24 cellular contexts compared by ENCODE assay signal in the genomic region with DNA sequence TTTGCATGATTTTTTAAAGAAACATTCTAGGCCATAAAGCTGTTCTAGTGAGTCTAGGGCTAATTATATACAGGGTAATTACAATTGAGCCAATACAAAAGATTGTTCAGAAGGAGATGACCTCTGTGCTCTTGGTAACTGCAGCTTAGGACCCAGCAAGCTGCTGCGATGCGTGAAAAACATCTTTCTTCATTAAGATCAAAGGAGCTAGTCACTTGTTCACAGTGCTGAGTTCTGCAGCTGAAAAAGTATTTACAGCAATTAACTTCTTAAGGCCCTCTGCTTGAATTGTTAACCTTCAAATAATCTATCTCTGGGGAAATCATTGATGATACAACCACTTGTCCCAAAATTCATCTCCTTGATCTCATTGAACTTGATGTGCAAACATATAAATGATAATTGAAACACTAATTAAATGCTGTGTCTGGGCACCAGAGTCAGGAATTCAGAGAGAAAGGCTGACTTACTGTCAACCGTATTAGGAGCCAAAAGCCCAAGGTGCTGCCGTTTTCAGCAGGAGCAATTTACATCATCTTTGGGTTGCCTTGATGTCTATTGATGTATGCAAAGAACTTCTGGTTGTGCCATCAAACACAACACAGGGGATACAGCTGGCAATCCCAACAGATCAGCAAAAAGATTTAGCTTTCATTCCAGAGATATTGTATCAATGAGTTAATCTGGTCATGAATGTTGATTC.
"Had no signal": no experiment of that assay in that cellular context is flagged by ENCODE, and none has a peak within 500 bp of the region (broad histone marks: within the 10 kb centered on the region; RNA-seq: fewer than 3 reads in every experiment).

No MANE protein-coding gene starts in this region.

- H3K36me3 ChIP-seq: adrenal gland, ascending aorta, brain microvascular endothelial cell, left ventricle myocardium inferior, neutrophil, ovary, prostate gland, right atrium auricular region, spleen, thyroid gland, upper lobe of right lung had no signal

- H3K4me1 ChIP-seq: adrenal gland, ascending aorta, left ventricle myocardium inferior, prostate gland, right atrium auricular region, spleen, thyroid gland, upper lobe of right lung had no signal

- H3K9me3 ChIP-seq: adrenal gland, ascending aorta, left ventricle myocardium inferior, neutrophil, ovary, prostate gland, right atrium auricular region, spleen, thyroid gland, upper lobe of right lung had no signal

- H3K27me3 ChIP-seq: adrenal gland, ascending aorta, brain microvascular endothelial cell, neutrophil, ovary, right atrium auricular region, spleen, thyroid gland, upper lobe of right lung had no signal

- DNase-seq: activated CD4-positive, alpha-beta T cell treated with anti-CD3 and anti-CD28 coated beads for 36 hours; activated CD4-positive, alpha-beta T cell treated with anti-CD3 and anti-CD28 coated beads, Interleukin-2, amount 50 U/mL, for 48 hours; activated CD8-positive, alpha-beta memory T cell treated with anti-CD3 and anti-CD28 coated beads, Interleukin-2, amount 50 U/mL, for 48 hours; activated naive CD4-positive, alpha-beta T cell; activated T-cell treated with anti-CD3 and anti-CD28 coated beads, Interleukin-2, amount 50 U/mL, for 4 hours; adrenal gland; brain microvascular endothelial cell; central memory CD4-positive, alpha-beta T cell; effector memory CD8-positive, alpha-beta T cell; foreskin melanocyte; immature natural killer cell; left ventricle myocardium inferior; mammary epithelial cell; natural killer cell; ovary; spleen; stimulated activated CD4-positive, alpha-beta T cell treated with anti-CD3 and anti-CD28 coated beads, Interleukin-4, amount 100 ng/mL, for 4 hours; stimulated activated naive CD8-positive, alpha-beta T cell treated with anti-CD3 and anti-CD28 coated beads, Interleukin-15, Interleukin-2, amounts not matched to agents 100 U/mL and 50 U/mL, for 24 hours; thyroid gland; upper lobe of right lung had no signal

- H3K27ac ChIP-seq: adrenal gland, ascending aorta, brain microvascular endothelial cell, left ventricle myocardium inferior, neutrophil, ovary, prostate gland, right atrium auricular region, spleen, thyroid gland, upper lobe of right lung had no signal

- H3K4me3 ChIP-seq: adrenal gland, ascending aorta, left ventricle myocardium inferior, ovary, prostate gland, right atrium auricular region, spleen, thyroid gland, upper lobe of right lung had no signal
